ENCODE assay signal across 10 cellular contexts in the genomic region with DNA sequence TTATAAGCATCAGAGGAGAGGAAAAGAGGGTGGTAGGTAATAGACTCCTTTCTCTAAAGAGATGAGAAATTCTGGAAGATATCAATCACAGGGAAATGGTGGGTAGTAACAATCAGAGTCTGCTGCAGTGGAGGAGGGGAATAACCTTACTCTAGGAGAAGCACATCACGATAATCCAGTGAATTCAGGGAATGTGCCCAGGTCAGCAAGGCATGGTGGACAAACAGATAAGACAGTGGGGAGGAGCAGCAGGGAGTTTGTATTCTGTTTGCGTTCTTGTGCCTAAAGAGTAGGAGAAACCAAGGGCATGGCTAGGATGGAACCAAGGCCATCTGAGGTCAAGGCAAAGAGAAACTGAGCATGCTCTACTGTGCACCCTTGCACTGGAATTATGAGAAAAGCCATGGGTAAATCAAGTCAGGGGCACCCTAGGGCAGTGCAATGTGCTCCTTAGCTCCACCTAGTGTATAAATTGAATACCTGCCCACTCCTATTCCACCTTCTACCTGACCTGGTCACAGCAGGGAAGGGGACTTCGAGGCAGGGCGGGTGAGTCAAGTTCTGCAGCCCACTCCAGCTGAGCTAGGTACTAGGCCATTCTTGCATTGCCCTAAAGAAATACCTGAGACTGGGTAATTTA. TPM values are rescaled to one million over a fixed set of nuclear protein-coding genes. Genes with fewer than 3 reads are reported as not detected.
DNase-seq lines count a peak whose midpoint lies in the region; ATAC-seq, FAIRE-seq and TF ChIP-seq lines count a peak whose summit lies in the region.
"Had no signal": no experiment of that assay in that cellular context is flagged by ENCODE, and none has a peak within 500 bp of the region (broad histone marks: within the 10 kb centered on the region; RNA-seq: fewer than 3 reads in every experiment).

No MANE protein-coding gene starts in this region.

- no peaks in the 10 kb centered on the region for H3K27me3 ChIP-seq in body of pancreas
- H3K27me3 ChIP-seq: upper lobe of left lung had no signal

- peak; percentile 26 for FAIRE-seq in GM12891 (lab: Jason Lieb, UNC)
- FAIRE-seq: colon had no signal

- no peak overlapping the region for H3K27ac ChIP-seq in body of pancreas
- H3K27ac ChIP-seq: SK-N-MC, upper lobe of left lung had no signal

- TF ChIP-seq CTCF in body of pancreas (IDR thresholded peaks at IDR 0.05) (peak in 4 of 7 experiments; percentile 13 to 28 (median 24)), omental fat pad (IDR thresholded peaks at IDR 0.05) (no peak)

- H3K9me3 ChIP-seq in body of pancreas: peaks cover 0 to 4% (median 0%) of the 10 kb centered on the region in 3 donors
- H3K9me3 ChIP-seq: upper lobe of left lung had no signal

- intact Hi-C loops in body of pancreas (cut with DNase I): no loop called here

- no peak overlapping the region for H3K4me3 ChIP-seq in body of pancreas
- H3K4me3 ChIP-seq: SK-N-MC, upper lobe of left lung had no signal

- peaks cover 13% of the 10 kb centered on the region for H3K4me1 ChIP-seq in body of pancreas
- H3K4me1 ChIP-seq: upper lobe of left lung had no signal

- DNase-seq in GM12891 (ENCODE audit: insufficient read length, low spot score) (no peak), body of pancreas (no peak), omental fat pad (ENCODE audit: low spot score) (no peak), putamen (ENCODE audit: low spot score) (no peak)
- DNase-seq: upper lobe of left lung had no signal

- WGBS in body of pancreas, 2 donors: 79 to 85% methylated on average over 4 of the region's 4 CpGs

- no peaks in the 10 kb centered on the region for H3K36me3 ChIP-seq in body of pancreas (replicated peaks in 1 of 2; ENCODE audit: insufficient read depth in 1 of 2, low read depth in 2 of 2)
- H3K36me3 ChIP-seq: upper lobe of left lung had no signal

- ATAC-seq in HG03045 (IDR thresholded peaks at IDR 0.05; ENCODE audit: unreplicated experiment): peak; percentile 61
- no peak for ATAC-seq in body of pancreas
- peak; percentile 42 for ATAC-seq in omental fat pad (ENCODE audit: low FRiP score)
- no peak for ATAC-seq in HG03095 (IDR thresholded peaks at IDR 0.05; ENCODE audit: unreplicated experiment)
- ATAC-seq in GM19023 (IDR thresholded peaks at IDR 0.05; ENCODE audit: unreplicated experiment): no peak

- TF ChIP-seq POLR2A in GM12891 (IDR thresholded peaks at IDR 0.05; ENCODE audit: low read depth, low read length): no peak
- no peak for TF ChIP-seq POLR2A in body of pancreas (IDR thresholded peaks at IDR 0.05)

TF ChIP-seq in GM12891, 5 proteins besides CTCF, POLR2A, EP300 and RAD21:
- TF ChIP-seq SPI1 (IDR thresholded peaks at IDR 0.05; ENCODE audit: low read depth, low read length) (no peak), POLR2AphosphoS5 (IDR thresholded peaks at IDR 0.05; ENCODE audit: low read depth, low read length) (no peak), POU2F2 (IDR thresholded peaks at IDR 0.05; ENCODE audit: low read depth, low read length) (no peak), TAF1 (IDR thresholded peaks at IDR 0.05; ENCODE audit: low read depth, low read length) (no peak), PAX5 (IDR thresholded peaks at IDR 0.05; ENCODE audit: insufficient read depth, low read length, severe bottlenecking) (no peak)

RNA-seq across cellular contexts. Expression of a gene that starts 31.6 kb away (rescaled TPM):
- polyA plus RNA-seq in GM12891 (2012; ENCODE audit: low read depth, missing spikeins): 1.0 TPM
- total RNA-seq in body of pancreas: 10 to 100 TPM; 11.9 to 16.8 TPM
- total RNA-seq in omental fat pad: 10 to 100 TPM; 22.5 to 73.3 (median 43.6) TPM

Comparison
In these comparisons a context has a peak if more than half of its experiments do, and no peak if none do; other contexts are left out.
1. ATAC-seq: peak in HG03045 (single experiment) and omental fat pad (single experiment); none in body of pancreas (single experiment), HG03095 (single experiment) and GM19023 (single experiment).
2. CTCF ChIP-seq: peak in body of pancreas (4 of 7); none in omental fat pad (0 of 3).